In genomic region chr7:22386865-22387264, GRCh38 we compare ENCODE assay signal across 14 cellular contexts. TPM values are rescaled to one million over a fixed set of nuclear protein-coding genes. Genes with fewer than 3 reads are reported as not detected.
DNase-seq lines count a peak whose midpoint lies in the region; ATAC-seq, FAIRE-seq and TF ChIP-seq lines count a peak whose summit lies in the region.
"Had no signal": no experiment of that assay in that cellular context is flagged by ENCODE, and none has a peak within 500 bp of the region (broad histone marks: within the 10 kb centered on the region; RNA-seq: fewer than 3 reads in every experiment).

No MANE protein-coding gene starts in this region.

- no peak overlapping the region for H2BK12ac ChIP-seq in trophoblast cell (ENCODE audit: low read length)

- intact Hi-C loops in posterior cingulate gyrus (cut with DNase I): no loop called here
- intact Hi-C loops in lower leg skin (cut with DNase I; ENCODE audit: low total_unique reads): no loop called here

- H2BK5ac ChIP-seq in trophoblast cell (ENCODE audit: low read depth, low read length, poor library complexity): no peak overlapping the region

- H3K79me1 ChIP-seq in trophoblast cell (ENCODE audit: low read length): no peaks in the 10 kb centered on the region

- H3K4me3 ChIP-seq in trophoblast cell (ENCODE audit: low read depth, low read length): no peak overlapping the region
- no peak overlapping the region for H3K4me3 ChIP-seq in lower leg skin (ENCODE audit: low read depth, poor library complexity, severe bottlenecking)
- H3K4me3 ChIP-seq: testis had no signal

- H3K4me1 ChIP-seq in trophoblast cell (ENCODE audit: control insufficient read depth in 1 of 2, insufficient read depth in 2 of 2, low read length in 2 of 2): no peaks in the 10 kb centered on the region

- no peak overlapping the region for H4K8ac ChIP-seq in trophoblast cell (ENCODE audit: low read depth, low read length)

- no peak overlapping the region for H3K23ac ChIP-seq in trophoblast cell (ENCODE audit: low read length)

- no peak overlapping the region for H3K14ac ChIP-seq in trophoblast cell (ENCODE audit: low read length)

- WGBS in trophoblast cell (ENCODE audit: extremely low coverage, insufficient coverage, insufficient read length): no CpG with 5 or more reads among the region's 1 CpG
- whole genome bisulfite sequencing in lower leg skin, 2 donors: 79 to 86% methylated on average over 1 of the region's 1 CpG

- no peak for TF ChIP-seq CTCF in lower leg skin (IDR thresholded peaks at IDR 0.05)

- H3K9ac ChIP-seq in trophoblast cell (ENCODE audit: low read length): no peak overlapping the region

- H4K91ac ChIP-seq in trophoblast cell (ENCODE audit: low read depth, low read length): no peak overlapping the region

- no peaks in the 10 kb centered on the region for H3K36me3 ChIP-seq in trophoblast cell (ENCODE audit: control insufficient read depth in 1 of 2, insufficient read depth in 2 of 2, low read length in 2 of 2)

- H3K27ac ChIP-seq in trophoblast cell (ENCODE audit: low read depth, low read length): no peak overlapping the region
- H3K27ac ChIP-seq: testis had no signal

- no peaks in the 10 kb centered on the region for H3K27me3 ChIP-seq in trophoblast cell (ENCODE audit: insufficient read depth, low read length)
- H3K27me3 ChIP-seq: testis had no signal

- FAIRE-seq in GM12891 (lab: Jason Lieb, UNC): peak; percentile 96

- H2AFZ ChIP-seq in trophoblast cell (ENCODE audit: insufficient read depth, low read length, poor library complexity): no peak overlapping the region

- no peak overlapping the region for H3K18ac ChIP-seq in trophoblast cell (ENCODE audit: low read length)

- no peak overlapping the region for H2AK5ac ChIP-seq in trophoblast cell (ENCODE audit: low read length)

- no peaks in the 10 kb centered on the region for H3K9me3 ChIP-seq in trophoblast cell (ENCODE audit: insufficient read depth, low read depth, low read length)
- H3K9me3 ChIP-seq: testis had no signal

- H3K4me2 ChIP-seq in trophoblast cell (ENCODE audit: low read length): no peak overlapping the region

- H3K4ac ChIP-seq in trophoblast cell (ENCODE audit: low read depth, low read length): no peak overlapping the region

- ATAC-seq in GM19397 (IDR thresholded peaks at IDR 0.05; ENCODE audit: unreplicated experiment) (peak; percentile 54), HG02763 (IDR thresholded peaks at IDR 0.05; ENCODE audit: unreplicated experiment) (peak; percentile 51), HG03439 (IDR thresholded peaks at IDR 0.05; ENCODE audit: unreplicated experiment) (peak; percentile 32)
- ATAC-seq: activated CD8-positive, alpha-beta T cell treated with anti-CD3 and anti-CD28 coated beads, Interleukin-2, amount 10 ng/mL, durations not matched to agents 7 days and 5 days had no signal

- DNase-seq in GM12891 (ENCODE audit: insufficient read length, low spot score) (no peak), trophoblast cell (no peak), posterior cingulate gyrus (no peak), epidermal melanocyte (ENCODE audit: insufficient read length, low spot score) (no peak), lower leg skin (ENCODE audit: low spot score in 2 of 2) (no peak)
- DNase-seq: activated CD8-positive, alpha-beta T cell treated with anti-CD3 and anti-CD28 coated beads, Interleukin-2, amount 10 ng/mL, durations not matched to agents 7 days and 5 days; activated naive CD4-positive, alpha-beta T cell treated with anti-CD3 and anti-CD28 coated beads, Interleukin-2, amount 10 ng/mL, durations not matched to agents 7 days and 5 days; DMS79 treated with DMSO at 0.1 percent for 48 hours; NCI-H1417; retina; testis had no signal

- TF ChIP-seq POLR2A in GM12891 (IDR thresholded peaks at IDR 0.05; ENCODE audit: low read depth, low read length): no peak
- TF ChIP-seq POLR2A in lower leg skin (IDR thresholded peaks at IDR 0.05): no peak

- H4K12ac ChIP-seq in trophoblast cell (ENCODE audit: low read depth, low read length): no peak overlapping the region

- no peaks in the 10 kb centered on the region for H3K79me2 ChIP-seq in trophoblast cell (ENCODE audit: control insufficient read depth, insufficient read depth, low read length, poor library complexity)

- H2BK120ac ChIP-seq in trophoblast cell (ENCODE audit: insufficient read depth, low read length, poor library complexity): no peak overlapping the region

TF ChIP-seq in GM12891, 5 proteins besides CTCF, POLR2A, EP300 and RAD21:
- TF ChIP-seq SPI1 (IDR thresholded peaks at IDR 0.05; ENCODE audit: low read depth, low read length) (peak; percentile 69), POLR2AphosphoS5 (IDR thresholded peaks at IDR 0.05; ENCODE audit: low read depth, low read length) (no peak)

RNA-seq across cellular contexts. Expression of gene RAPGEF5, which starts 29.9 kb away (rescaled TPM):
- 1.8 TPM for polyA plus RNA-seq in GM12891 (2012; ENCODE audit: low read depth, missing spikeins)
- polyA plus RNA-seq in trophoblast cell (2013): 1.8 and 2.0 TPM in 2 replicates
- total RNA-seq in lower leg skin: 10 to 100 TPM; 19.4 to 47.7 (median 25.2) TPM
